In the genomic region with DNA sequence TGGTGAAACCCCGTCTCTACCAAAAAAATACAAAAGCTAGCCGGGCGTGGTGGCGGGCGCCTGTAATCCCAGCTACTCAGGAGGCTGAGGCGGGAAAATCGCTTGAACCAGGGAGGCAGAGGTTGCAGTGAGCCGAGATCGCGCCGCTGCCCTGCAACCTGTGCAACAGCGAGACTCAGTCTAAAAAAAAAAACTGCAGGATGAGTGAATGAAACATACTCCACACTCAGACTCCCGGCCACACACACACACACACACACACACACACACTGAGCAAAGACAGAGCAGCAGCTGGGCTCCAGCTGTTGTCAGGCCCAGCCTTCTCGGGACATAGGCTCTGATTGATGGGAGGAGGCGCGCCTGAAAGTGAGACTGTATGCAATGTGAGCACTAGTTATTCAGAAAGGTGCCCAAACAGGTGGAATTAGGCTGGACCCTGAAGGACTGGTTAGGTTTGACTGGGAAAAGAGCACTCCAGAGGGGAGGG, we compare ENCODE assay signal across 1 cellular context.
TF ChIP-seq lines count a peak whose summit lies in the region.

No MANE protein-coding gene starts in this region.

TF ChIP-seq in WTC11, 78 proteins besides CTCF, POLR2A, EP300 and RAD21:
- TF ChIP-seq NR2C2 (CRISPR knock-in tag; IDR thresholded peaks at IDR 0.05) (no peak), ATF1 (CRISPR knock-in tag; IDR thresholded peaks at IDR 0.05) (no peak), FOXK1 (CRISPR knock-in tag; IDR thresholded peaks at IDR 0.05) (no peak), NFYB (CRISPR knock-in tag; conservative IDR thresholded peaks at IDR 0.05; ENCODE audit: low read depth) (no peak), TP53 (CRISPR knock-in tag; IDR thresholded peaks at IDR 0.05) (no peak), GRHL2 (CRISPR knock-in tag; IDR thresholded peaks at IDR 0.05; ENCODE audit: insufficient replicate concordance, severe bottlenecking) (no peak), ESRRA (CRISPR knock-in tag; IDR thresholded peaks at IDR 0.05; ENCODE audit: borderline replicate concordance) (no peak), CBFB (CRISPR knock-in tag; IDR thresholded peaks at IDR 0.05; ENCODE audit: low read depth) (no peak), FOXJ3 (CRISPR knock-in tag; IDR thresholded peaks at IDR 0.05; ENCODE audit: borderline replicate concordance) (no peak)
- TF ChIP-seq, protein P1, sequence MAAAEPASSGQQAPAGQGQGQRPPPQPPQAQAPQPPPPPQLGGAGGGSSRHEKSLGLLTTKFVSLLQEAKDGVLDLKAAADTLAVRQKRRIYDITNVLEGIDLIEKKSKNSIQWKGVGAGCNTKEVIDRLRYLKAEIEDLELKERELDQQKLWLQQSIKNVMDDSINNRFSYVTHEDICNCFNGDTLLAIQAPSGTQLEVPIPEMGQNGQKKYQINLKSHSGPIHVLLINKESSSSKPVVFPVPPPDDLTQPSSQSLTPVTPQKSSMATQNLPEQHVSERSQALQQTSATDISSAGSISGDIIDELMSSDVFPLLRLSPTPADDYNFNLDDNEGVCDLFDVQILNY (CRISPR knock-in tag; IDR thresholded peaks at IDR 0.05), result no peak
- TF ChIP-seq, protein P2, sequence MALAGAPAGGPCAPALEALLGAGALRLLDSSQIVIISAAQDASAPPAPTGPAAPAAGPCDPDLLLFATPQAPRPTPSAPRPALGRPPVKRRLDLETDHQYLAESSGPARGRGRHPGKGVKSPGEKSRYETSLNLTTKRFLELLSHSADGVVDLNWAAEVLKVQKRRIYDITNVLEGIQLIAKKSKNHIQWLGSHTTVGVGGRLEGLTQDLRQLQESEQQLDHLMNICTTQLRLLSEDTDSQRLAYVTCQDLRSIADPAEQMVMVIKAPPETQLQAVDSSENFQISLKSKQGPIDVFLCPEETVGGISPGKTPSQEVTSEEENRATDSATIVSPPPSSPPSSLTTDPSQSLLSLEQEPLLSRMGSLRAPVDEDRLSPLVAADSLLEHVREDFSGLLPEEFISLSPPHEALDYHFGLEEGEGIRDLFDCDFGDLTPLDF (CRISPR knock-in tag; IDR thresholded peaks at IDR 0.05), result no peak
- TF ChIP-seq, protein P3, sequence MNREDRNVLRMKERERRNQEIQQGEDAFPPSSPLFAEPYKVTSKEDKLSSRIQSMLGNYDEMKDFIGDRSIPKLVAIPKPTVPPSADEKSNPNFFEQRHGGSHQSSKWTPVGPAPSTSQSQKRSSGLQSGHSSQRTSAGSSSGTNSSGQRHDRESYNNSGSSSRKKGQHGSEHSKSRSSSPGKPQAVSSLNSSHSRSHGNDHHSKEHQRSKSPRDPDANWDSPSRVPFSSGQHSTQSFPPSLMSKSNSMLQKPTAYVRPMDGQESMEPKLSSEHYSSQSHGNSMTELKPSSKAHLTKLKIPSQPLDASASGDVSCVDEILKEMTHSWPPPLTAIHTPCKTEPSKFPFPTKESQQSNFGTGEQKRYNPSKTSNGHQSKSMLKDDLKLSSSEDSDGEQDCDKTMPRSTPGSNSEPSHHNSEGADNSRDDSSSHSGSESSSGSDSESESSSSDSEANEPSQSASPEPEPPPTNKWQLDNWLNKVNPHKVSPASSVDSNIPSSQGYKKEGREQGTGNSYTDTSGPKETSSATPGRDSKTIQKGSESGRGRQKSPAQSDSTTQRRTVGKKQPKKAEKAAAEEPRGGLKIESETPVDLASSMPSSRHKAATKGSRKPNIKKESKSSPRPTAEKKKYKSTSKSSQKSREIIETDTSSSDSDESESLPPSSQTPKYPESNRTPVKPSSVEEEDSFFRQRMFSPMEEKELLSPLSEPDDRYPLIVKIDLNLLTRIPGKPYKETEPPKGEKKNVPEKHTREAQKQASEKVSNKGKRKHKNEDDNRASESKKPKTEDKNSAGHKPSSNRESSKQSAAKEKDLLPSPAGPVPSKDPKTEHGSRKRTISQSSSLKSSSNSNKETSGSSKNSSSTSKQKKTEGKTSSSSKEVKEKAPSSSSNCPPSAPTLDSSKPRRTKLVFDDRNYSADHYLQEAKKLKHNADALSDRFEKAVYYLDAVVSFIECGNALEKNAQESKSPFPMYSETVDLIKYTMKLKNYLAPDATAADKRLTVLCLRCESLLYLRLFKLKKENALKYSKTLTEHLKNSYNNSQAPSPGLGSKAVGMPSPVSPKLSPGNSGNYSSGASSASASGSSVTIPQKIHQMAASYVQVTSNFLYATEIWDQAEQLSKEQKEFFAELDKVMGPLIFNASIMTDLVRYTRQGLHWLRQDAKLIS (CRISPR knock-in tag; IDR thresholded peaks at IDR 0.05; ENCODE audit: borderline replicate concordance), result no peak
- TF ChIP-seq, protein P4, sequence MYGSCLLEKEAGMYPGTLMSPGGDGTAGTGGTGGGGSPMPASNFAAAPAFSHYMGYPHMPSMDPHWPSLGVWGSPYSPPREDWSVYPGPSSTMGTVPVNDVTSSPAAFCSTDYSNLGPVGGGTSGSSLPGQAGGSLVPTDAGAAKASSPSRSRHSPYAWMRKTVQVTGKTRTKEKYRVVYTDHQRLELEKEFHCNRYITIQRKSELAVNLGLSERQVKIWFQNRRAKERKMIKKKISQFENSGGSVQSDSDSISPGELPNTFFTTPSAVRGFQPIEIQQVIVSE (CRISPR knock-in tag; IDR thresholded peaks at IDR 0.05; ENCODE audit: borderline replicate concordance), result no peak
- TF ChIP-seq, protein P5, sequence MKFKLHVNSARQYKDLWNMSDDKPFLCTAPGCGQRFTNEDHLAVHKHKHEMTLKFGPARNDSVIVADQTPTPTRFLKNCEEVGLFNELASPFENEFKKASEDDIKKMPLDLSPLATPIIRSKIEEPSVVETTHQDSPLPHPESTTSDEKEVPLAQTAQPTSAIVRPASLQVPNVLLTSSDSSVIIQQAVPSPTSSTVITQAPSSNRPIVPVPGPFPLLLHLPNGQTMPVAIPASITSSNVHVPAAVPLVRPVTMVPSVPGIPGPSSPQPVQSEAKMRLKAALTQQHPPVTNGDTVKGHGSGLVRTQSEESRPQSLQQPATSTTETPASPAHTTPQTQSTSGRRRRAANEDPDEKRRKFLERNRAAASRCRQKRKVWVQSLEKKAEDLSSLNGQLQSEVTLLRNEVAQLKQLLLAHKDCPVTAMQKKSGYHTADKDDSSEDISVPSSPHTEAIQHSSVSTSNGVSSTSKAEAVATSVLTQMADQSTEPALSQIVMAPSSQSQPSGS (CRISPR knock-in tag; IDR thresholded peaks at IDR 0.05; ENCODE audit: borderline replicate concordance, low read depth), result no peak
- TF ChIP-seq, protein P6, sequence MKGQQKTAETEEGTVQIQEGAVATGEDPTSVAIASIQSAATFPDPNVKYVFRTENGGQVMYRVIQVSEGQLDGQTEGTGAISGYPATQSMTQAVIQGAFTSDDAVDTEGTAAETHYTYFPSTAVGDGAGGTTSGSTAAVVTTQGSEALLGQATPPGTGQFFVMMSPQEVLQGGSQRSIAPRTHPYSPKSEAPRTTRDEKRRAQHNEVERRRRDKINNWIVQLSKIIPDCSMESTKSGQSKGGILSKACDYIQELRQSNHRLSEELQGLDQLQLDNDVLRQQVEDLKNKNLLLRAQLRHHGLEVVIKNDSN (CRISPR knock-in tag; IDR thresholded peaks at IDR 0.05), result no peak
- TF ChIP-seq, protein P7, sequence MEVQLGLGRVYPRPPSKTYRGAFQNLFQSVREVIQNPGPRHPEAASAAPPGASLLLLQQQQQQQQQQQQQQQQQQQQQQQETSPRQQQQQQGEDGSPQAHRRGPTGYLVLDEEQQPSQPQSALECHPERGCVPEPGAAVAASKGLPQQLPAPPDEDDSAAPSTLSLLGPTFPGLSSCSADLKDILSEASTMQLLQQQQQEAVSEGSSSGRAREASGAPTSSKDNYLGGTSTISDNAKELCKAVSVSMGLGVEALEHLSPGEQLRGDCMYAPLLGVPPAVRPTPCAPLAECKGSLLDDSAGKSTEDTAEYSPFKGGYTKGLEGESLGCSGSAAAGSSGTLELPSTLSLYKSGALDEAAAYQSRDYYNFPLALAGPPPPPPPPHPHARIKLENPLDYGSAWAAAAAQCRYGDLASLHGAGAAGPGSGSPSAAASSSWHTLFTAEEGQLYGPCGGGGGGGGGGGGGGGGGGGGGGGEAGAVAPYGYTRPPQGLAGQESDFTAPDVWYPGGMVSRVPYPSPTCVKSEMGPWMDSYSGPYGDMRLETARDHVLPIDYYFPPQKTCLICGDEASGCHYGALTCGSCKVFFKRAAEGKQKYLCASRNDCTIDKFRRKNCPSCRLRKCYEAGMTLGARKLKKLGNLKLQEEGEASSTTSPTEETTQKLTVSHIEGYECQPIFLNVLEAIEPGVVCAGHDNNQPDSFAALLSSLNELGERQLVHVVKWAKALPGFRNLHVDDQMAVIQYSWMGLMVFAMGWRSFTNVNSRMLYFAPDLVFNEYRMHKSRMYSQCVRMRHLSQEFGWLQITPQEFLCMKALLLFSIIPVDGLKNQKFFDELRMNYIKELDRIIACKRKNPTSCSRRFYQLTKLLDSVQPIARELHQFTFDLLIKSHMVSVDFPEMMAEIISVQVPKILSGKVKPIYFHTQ (CRISPR knock-in tag; IDR thresholded peaks at IDR 0.05), result no peak
- TF ChIP-seq, protein P8, sequence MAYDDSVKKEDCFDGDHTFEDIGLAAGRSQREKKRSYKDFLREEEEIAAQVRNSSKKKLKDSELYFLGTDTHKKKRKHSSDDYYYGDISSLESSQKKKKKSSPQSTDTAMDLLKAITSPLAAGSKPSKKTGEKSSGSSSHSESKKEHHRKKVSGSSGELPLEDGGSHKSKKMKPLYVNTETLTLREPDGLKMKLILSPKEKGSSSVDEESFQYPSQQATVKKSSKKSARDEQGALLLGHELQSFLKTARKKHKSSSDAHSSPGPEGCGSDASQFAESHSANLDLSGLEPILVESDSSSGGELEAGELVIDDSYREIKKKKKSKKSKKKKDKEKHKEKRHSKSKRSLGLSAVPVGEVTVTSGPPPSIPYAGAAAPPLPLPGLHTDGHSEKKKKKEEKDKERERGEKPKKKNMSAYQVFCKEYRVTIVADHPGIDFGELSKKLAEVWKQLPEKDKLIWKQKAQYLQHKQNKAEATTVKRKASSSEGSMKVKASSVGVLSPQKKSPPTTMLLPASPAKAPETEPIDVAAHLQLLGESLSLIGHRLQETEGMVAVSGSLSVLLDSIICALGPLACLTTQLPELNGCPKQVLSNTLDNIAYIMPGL (CRISPR knock-in tag; IDR thresholded peaks at IDR 0.05), result no peak
- TF ChIP-seq, protein P9, sequence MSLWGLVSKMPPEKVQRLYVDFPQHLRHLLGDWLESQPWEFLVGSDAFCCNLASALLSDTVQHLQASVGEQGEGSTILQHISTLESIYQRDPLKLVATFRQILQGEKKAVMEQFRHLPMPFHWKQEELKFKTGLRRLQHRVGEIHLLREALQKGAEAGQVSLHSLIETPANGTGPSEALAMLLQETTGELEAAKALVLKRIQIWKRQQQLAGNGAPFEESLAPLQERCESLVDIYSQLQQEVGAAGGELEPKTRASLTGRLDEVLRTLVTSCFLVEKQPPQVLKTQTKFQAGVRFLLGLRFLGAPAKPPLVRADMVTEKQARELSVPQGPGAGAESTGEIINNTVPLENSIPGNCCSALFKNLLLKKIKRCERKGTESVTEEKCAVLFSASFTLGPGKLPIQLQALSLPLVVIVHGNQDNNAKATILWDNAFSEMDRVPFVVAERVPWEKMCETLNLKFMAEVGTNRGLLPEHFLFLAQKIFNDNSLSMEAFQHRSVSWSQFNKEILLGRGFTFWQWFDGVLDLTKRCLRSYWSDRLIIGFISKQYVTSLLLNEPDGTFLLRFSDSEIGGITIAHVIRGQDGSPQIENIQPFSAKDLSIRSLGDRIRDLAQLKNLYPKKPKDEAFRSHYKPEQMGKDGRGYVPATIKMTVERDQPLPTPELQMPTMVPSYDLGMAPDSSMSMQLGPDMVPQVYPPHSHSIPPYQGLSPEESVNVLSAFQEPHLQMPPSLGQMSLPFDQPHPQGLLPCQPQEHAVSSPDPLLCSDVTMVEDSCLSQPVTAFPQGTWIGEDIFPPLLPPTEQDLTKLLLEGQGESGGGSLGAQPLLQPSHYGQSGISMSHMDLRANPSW (CRISPR knock-in tag; conservative IDR thresholded peaks at IDR 0.05; ENCODE audit: low read depth), result no peak
